In the genomic region with DNA sequence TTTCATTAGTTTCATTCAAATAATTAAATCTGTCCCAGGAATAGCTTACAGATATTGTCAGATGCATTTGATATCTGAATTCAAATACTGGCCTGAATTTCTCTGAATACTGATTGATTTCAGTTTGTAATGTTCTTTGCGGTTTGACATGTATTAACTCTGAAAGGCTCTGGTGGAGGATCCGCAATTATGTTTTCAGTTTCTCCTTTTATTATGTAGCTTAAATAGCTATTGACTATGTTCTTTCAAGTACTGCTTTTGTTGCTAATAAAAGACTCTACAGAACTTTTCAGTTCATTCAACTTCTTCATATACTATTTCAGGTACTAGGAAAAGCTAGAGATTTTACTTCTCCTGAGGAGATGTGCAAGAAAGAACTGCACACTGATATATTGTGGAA, we compare ENCODE assay signal across 8 cellular contexts.
"Had no signal": no experiment of that assay in that cellular context is flagged by ENCODE, and none has a peak within 500 bp of the region (broad histone marks: within the 10 kb centered on the region; RNA-seq: fewer than 3 reads in every experiment).

No MANE protein-coding gene starts in this region.

- ATAC-seq: GM12878 had no signal

- H3K4me3 ChIP-seq: GM12878 had no signal

- FAIRE-seq: G401.6, GM12878, GM12891, GM12892, GM18507, GM19239 had no signal

- DNase-seq: GDM1, GF-D8 had no signal
